8 cellular contexts compared by ENCODE assay signal in the genomic region with DNA sequence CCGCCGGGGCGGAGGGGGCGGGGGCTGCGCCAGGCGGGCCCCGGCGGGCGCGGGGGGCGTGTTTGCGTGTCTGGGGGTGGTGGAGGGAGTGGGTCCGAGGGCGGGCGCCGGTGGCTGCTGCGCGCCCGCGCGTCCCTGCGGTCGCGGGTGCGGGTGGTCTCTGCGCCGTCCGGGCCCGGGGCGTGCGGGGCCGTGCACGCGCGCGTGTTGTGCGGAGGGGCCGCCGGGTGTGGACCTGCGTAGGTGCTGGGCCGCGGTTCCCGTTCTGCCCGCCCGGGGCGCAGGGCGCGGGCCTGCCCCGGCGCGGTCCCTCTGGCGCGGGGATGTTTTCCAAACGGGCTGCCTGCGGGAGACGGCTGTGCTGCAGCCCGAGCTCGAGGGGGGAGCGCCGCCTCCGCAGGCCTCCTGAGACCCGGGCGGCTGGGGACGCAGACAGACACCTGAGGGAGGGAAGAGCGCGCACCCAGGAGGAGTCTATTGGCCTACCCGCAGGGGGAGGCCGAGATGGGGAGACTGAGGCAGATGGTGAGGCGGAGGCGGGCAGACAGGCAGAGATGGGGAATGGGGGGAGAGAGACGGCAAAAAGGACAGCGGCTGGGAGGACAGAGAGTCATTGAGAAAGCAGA. TPM values are rescaled to one million over a fixed set of nuclear protein-coding genes. Genes with fewer than 3 reads are reported as not detected.
DNase-seq lines count a peak whose midpoint lies in the region; ATAC-seq lines count a peak whose summit lies in the region.

No MANE protein-coding gene starts in this region.

- peak overlapping the region; percentile 88 for H3K27ac Mint-ChIP-seq in activated T-helper 1 cell treated with anti-CD3 and anti-CD28 coated beads, Interleukin-12 subunit alpha, Interleukin-12 subunit beta, Interleukin-2, Interleukin-4 antibody, amounts not matched to agents 30 ng/mL and 10 ng/mL and 1 ng/mL, durations not matched to agents 14 hours and 24 hours and 36 hours

- H3K4me1 ChIP-seq in rectal smooth muscle tissue (ENCODE audit: control insufficient read depth, insufficient read depth, low read length), result peaks cover 6% of the 10 kb centered on the region

- ATAC-seq in GM21360 (IDR thresholded peaks at IDR 0.05; ENCODE audit: unreplicated experiment) (peak; percentile 29), left ventricle myocardium superior (peak; percentile 19)

- intact Hi-C loops in activated T-helper 1 cell treated with anti-CD3 and anti-CD28 coated beads, Interleukin-12 subunit alpha, Interleukin-12 subunit beta, Interleukin-2, Interleukin-4 antibody, amounts not matched to agents 30 ng/mL and 10 ng/mL and 1 ng/mL, durations not matched to agents 14 hours and 24 hours and 36 hours (cut with micrococcal nuclease), result loop anchor here (2.0 to 5.0 kb wide), 3 partner anchors 44 to 376 kb away; partner anchors contain the start of genes BBS1, RBM14 and RCE1
- intact Hi-C loops in left ventricle myocardium superior (cut with micrococcal nuclease), result no loop called here

- peak overlapping the region; percentile 86 for H3K4me3 ChIP-seq in rectal smooth muscle tissue (ENCODE audit: low read length)

- peak; percentile 65 for DNase-seq in DMS 273 (lab: John Stamatoyannopoulos, UW; ENCODE audit: unreplicated experiment)
- no peak for DNase-seq in DMS 273 treated with DMSO at 0.1 percent for 48 hours (lab: John Stamatoyannopoulos, UW)
- DNase-seq in HuH-7.5 (ENCODE audit: low spot score), result peak; percentile 99
- no peak for DNase-seq in activated T-helper 1 cell treated with anti-CD3 and anti-CD28 coated beads, Interleukin-12 subunit alpha, Interleukin-12 subunit beta, Interleukin-2, Interleukin-4 antibody, amounts not matched to agents 30 ng/mL and 10 ng/mL and 1 ng/mL, durations not matched to agents 14 hours and 24 hours and 36 hours (ENCODE audit: low spot score)
- DNase-seq in left ventricle myocardium superior, result peak; percentile 64
- no peak for DNase-seq in SIG-M5 (lab: John Stamatoyannopoulos, UW)

- no peaks in the 10 kb centered on the region for H3K27me3 ChIP-seq in rectal smooth muscle tissue (ENCODE audit: control insufficient read depth, insufficient read depth, low read length)

- H3K4me3 Mint-ChIP-seq in activated T-helper 1 cell treated with anti-CD3 and anti-CD28 coated beads, Interleukin-12 subunit alpha, Interleukin-12 subunit beta, Interleukin-2, Interleukin-4 antibody, amounts not matched to agents 30 ng/mL and 10 ng/mL and 1 ng/mL, durations not matched to agents 14 hours and 24 hours and 36 hours, result peak overlapping the region; percentile 94

- H3K27ac ChIP-seq in rectal smooth muscle tissue (ENCODE audit: low read depth, low read length), result peak overlapping the region; percentile 30

- H3K9ac ChIP-seq in rectal smooth muscle tissue (ENCODE audit: low read length), result peak overlapping the region; percentile 24

- peaks cover 7% of the 10 kb centered on the region for H3K36me3 Mint-ChIP-seq in activated T-helper 1 cell treated with anti-CD3 and anti-CD28 coated beads, Interleukin-12 subunit alpha, Interleukin-12 subunit beta, Interleukin-2, Interleukin-4 antibody, amounts not matched to agents 30 ng/mL and 10 ng/mL and 1 ng/mL, durations not matched to agents 14 hours and 24 hours and 36 hours (ENCODE audit: low read depth)

- H3K27me3 Mint-ChIP-seq in activated T-helper 1 cell treated with anti-CD3 and anti-CD28 coated beads, Interleukin-12 subunit alpha, Interleukin-12 subunit beta, Interleukin-2, Interleukin-4 antibody, amounts not matched to agents 30 ng/mL and 10 ng/mL and 1 ng/mL, durations not matched to agents 14 hours and 24 hours and 36 hours (ENCODE audit: insufficient read depth), result no peaks in the 10 kb centered on the region

- peaks cover 28% of the 10 kb centered on the region for H3K4me1 Mint-ChIP-seq in activated T-helper 1 cell treated with anti-CD3 and anti-CD28 coated beads, Interleukin-12 subunit alpha, Interleukin-12 subunit beta, Interleukin-2, Interleukin-4 antibody, amounts not matched to agents 30 ng/mL and 10 ng/mL and 1 ng/mL, durations not matched to agents 14 hours and 24 hours and 36 hours (ENCODE audit: low read depth)

- peaks cover 10% of the 10 kb centered on the region for H3K9me3 Mint-ChIP-seq in activated T-helper 1 cell treated with anti-CD3 and anti-CD28 coated beads, Interleukin-12 subunit alpha, Interleukin-12 subunit beta, Interleukin-2, Interleukin-4 antibody, amounts not matched to agents 30 ng/mL and 10 ng/mL and 1 ng/mL, durations not matched to agents 14 hours and 24 hours and 36 hours

- peaks cover 1% of the 10 kb centered on the region for H3K36me3 ChIP-seq in rectal smooth muscle tissue (ENCODE audit: control insufficient read depth, insufficient read depth, low read length)

RNA-seq across cellular contexts. Expression of gene PELI3, which starts 0.4 kb away (rescaled TPM):
- total RNA-seq in activated T-helper 1 cell treated with anti-CD3 and anti-CD28 coated beads, Interleukin-12 subunit alpha, Interleukin-12 subunit beta, Interleukin-2, Interleukin-4 antibody, amounts not matched to agents 30 ng/mL and 10 ng/mL and 1 ng/mL, durations not matched to agents 14 hours and 24 hours and 36 hours, result 15.3 and 15.8 TPM in 2 replicates
- 10.9 TPM for total RNA-seq in left ventricle myocardium superior

RNA-seq across cellular contexts. Expression of gene DPP3, which starts 13.1 kb away (rescaled TPM):
- 102 and 112 TPM in 2 replicates for total RNA-seq in activated T-helper 1 cell treated with anti-CD3 and anti-CD28 coated beads, Interleukin-12 subunit alpha, Interleukin-12 subunit beta, Interleukin-2, Interleukin-4 antibody, amounts not matched to agents 30 ng/mL and 10 ng/mL and 1 ng/mL, durations not matched to agents 14 hours and 24 hours and 36 hours
- total RNA-seq in left ventricle myocardium superior, result 9.7 TPM

RNA-seq across cellular contexts. Expression of gene MRPL11, which starts 28.5 kb away (rescaled TPM):
- total RNA-seq in activated T-helper 1 cell treated with anti-CD3 and anti-CD28 coated beads, Interleukin-12 subunit alpha, Interleukin-12 subunit beta, Interleukin-2, Interleukin-4 antibody, amounts not matched to agents 30 ng/mL and 10 ng/mL and 1 ng/mL, durations not matched to agents 14 hours and 24 hours and 36 hours, result 93.0 and 93.6 TPM in 2 replicates
- 61.1 TPM for total RNA-seq in left ventricle myocardium superior

RNA-seq across cellular contexts. Expression of gene BBS1, which starts 43.3 kb away (rescaled TPM):
- 18.0 and 18.1 TPM in 2 replicates for total RNA-seq in activated T-helper 1 cell treated with anti-CD3 and anti-CD28 coated beads, Interleukin-12 subunit alpha, Interleukin-12 subunit beta, Interleukin-2, Interleukin-4 antibody, amounts not matched to agents 30 ng/mL and 10 ng/mL and 1 ng/mL, durations not matched to agents 14 hours and 24 hours and 36 hours
- total RNA-seq in left ventricle myocardium superior, result 17.8 TPM

RNA-seq across cellular contexts. Expression of gene NPAS4, which starts 46.3 kb away (rescaled TPM):
- total RNA-seq in activated T-helper 1 cell treated with anti-CD3 and anti-CD28 coated beads, Interleukin-12 subunit alpha, Interleukin-12 subunit beta, Interleukin-2, Interleukin-4 antibody, amounts not matched to agents 30 ng/mL and 10 ng/mL and 1 ng/mL, durations not matched to agents 14 hours and 24 hours and 36 hours, result not detected in 2 replicates
- not detected for total RNA-seq in left ventricle myocardium superior

Comparison
In these comparisons a context has a peak if more than half of its experiments do, and no peak if none do; other contexts are left out.
1. DNase-seq: peak in DMS 273 (single experiment), HuH-7.5 (single experiment) and left ventricle myocardium superior (single experiment); none in DMS 273 treated with DMSO at 0.1 percent for 48 hours (single experiment), activated T-helper 1 cell treated with anti-CD3 and anti-CD28 coated beads, Interleukin-12 subunit alpha, Interleukin-12 subunit beta, Interleukin-2, Interleukin-4 antibody, amounts not matched to agents 30 ng/mL and 10 ng/mL and 1 ng/mL, durations not matched to agents 14 hours and 24 hours and 36 hours (single experiment) and SIG-M5 (single experiment).